8 cellular contexts compared by ENCODE assay signal in genomic region chr6:155248021-155249001, GRCh38. TPM values are rescaled to one million over a fixed set of nuclear protein-coding genes. Genes with fewer than 3 reads are reported as not detected.
DNase-seq lines count a peak whose midpoint lies in the region; ATAC-seq and TF ChIP-seq lines count a peak whose summit lies in the region.

No MANE protein-coding gene starts in this region.

- H3K4me3 Mint-ChIP-seq in stimulated activated naive B cell treated with anti-CD40 and anti-IgM and Interleukin-4, amounts not matched to agents 10 μg/mL and 1 μg/mL and 100 μg/mL, for 72 hours = no peak overlapping the region

- TF ChIP-seq CTCF in cardiac fibroblast (IDR thresholded peaks at IDR 0.05; ENCODE audit: low read depth, low read length) = peak; percentile 79

- H3K36me3 Mint-ChIP-seq in stimulated activated naive B cell treated with anti-CD40 and anti-IgM and Interleukin-4, amounts not matched to agents 10 μg/mL and 1 μg/mL and 100 μg/mL, for 72 hours = peaks cover 20 to 26% of the 10 kb centered on the region in 2 donors

- no peak overlapping the region for H3K27ac Mint-ChIP-seq in stimulated activated naive B cell treated with anti-CD40 and anti-IgM and Interleukin-4, amounts not matched to agents 10 μg/mL and 1 μg/mL and 100 μg/mL, for 72 hours

- H3K27me3 Mint-ChIP-seq in stimulated activated naive B cell treated with anti-CD40 and anti-IgM and Interleukin-4, amounts not matched to agents 10 μg/mL and 1 μg/mL and 100 μg/mL, for 72 hours = no peaks in the 10 kb centered on the region

- no peaks in the 10 kb centered on the region for H3K4me1 Mint-ChIP-seq in stimulated activated naive B cell treated with anti-CD40 and anti-IgM and Interleukin-4, amounts not matched to agents 10 μg/mL and 1 μg/mL and 100 μg/mL, for 72 hours

- H3K4me3 ChIP-seq in cardiac fibroblast (replicated peaks in 1 of 2; ENCODE audit: low read depth in 2 of 2, low read length in 2 of 2) = no peak overlapping the region

- no peaks in the 10 kb centered on the region for H3K9me3 Mint-ChIP-seq in stimulated activated naive B cell treated with anti-CD40 and anti-IgM and Interleukin-4, amounts not matched to agents 10 μg/mL and 1 μg/mL and 100 μg/mL, for 72 hours

- DNase-seq in Daoy (ENCODE audit: low read depth) (peak; percentile 59), NCI-H2227 treated with DMSO at 0.1 percent for 48 hours (lab: John Stamatoyannopoulos, UW) (peak; percentile 29), cardiac fibroblast (ENCODE audit: low read depth in 2 of 2) (peak; percentile 80 to 81), left lobe of liver (ENCODE audit: low spot score) (no peak)
- peak; percentile 11 for DNase-seq in stimulated activated naive B cell treated with anti-CD40 and anti-IgM and Interleukin-4, amounts not matched to agents 10 μg/mL and 1 μg/mL and 100 μg/mL, for 72 hours
- DNase-seq in effector CD4-positive, alpha-beta T cell = no peak

- ATAC-seq in GM21367 (IDR thresholded peaks at IDR 0.05; ENCODE audit: unreplicated experiment) (peak; percentile 54), left lobe of liver (peak; percentile 67), GM21786 (IDR thresholded peaks at IDR 0.05; ENCODE audit: unreplicated experiment) (no peak)
- ATAC-seq in stimulated activated naive B cell treated with anti-CD40 and anti-IgM and Interleukin-4, amounts not matched to agents 10 μg/mL and 1 μg/mL and 100 μg/mL, for 72 hours (replicated peaks) = peak; percentile 41 to 48

RNA-seq across cellular contexts. Expression of gene CLDN20, which starts 15.5 kb away (rescaled TPM):
- 0.54 TPM in 1 of 2 replicates, not detected in the other for total RNA-seq in Daoy (2014; rRNA removed; shearing (Covaris generic))
- not detected for total RNA-seq in left lobe of liver

Comparison
In these comparisons a context has a peak if more than half of its experiments do, and no peak if none do; other contexts are left out.
1. DNase-seq: peak in Daoy (single experiment), NCI-H2227 treated with DMSO at 0.1 percent for 48 hours (single experiment), cardiac fibroblast (2 of 2) and stimulated activated naive B cell treated with anti-CD40 and anti-IgM and Interleukin-4, amounts not matched to agents 10 μg/mL and 1 μg/mL and 100 μg/mL, for 72 hours (single experiment); none in left lobe of liver (single experiment) and effector CD4-positive, alpha-beta T cell (single experiment).